Comparison of ENCODE assay signal across 21 cellular contexts in genomic region chr20:44516491-44516890, GRCh38. TPM values are rescaled to one million over a fixed set of nuclear protein-coding genes. Genes with fewer than 3 reads are reported as not detected.
DNase-seq lines count a peak whose midpoint lies in the region; ATAC-seq and TF ChIP-seq lines count a peak whose summit lies in the region.
"Had no signal": no experiment of that assay in that cellular context is flagged by ENCODE, and none has a peak within 500 bp of the region (broad histone marks: within the 10 kb centered on the region; RNA-seq: fewer than 3 reads in every experiment).

No MANE protein-coding gene starts in this region.

- TF ChIP-seq CTCF in HEK293 (tag by site-specific recombination; IDR thresholded peaks at IDR 0.05) (no peak), fibroblast of mammary gland (conservative IDR thresholded peaks at IDR 0.05; ENCODE audit: control insufficient read depth, insufficient read depth, low read depth, low read length) (no peak)

- H3K4me3 Mint-ChIP-seq in activated CD8-positive, alpha-beta memory T cell treated with anti-CD3 and anti-CD28 coated beads, Interleukin-2, amount 10 ng/mL, durations not matched to agents 7 days and 5 days = no peak overlapping the region
- H3K4me3 Mint-ChIP-seq: B cell had no signal

- POLR2A ChIA-PET in HEK293 (lab: Yijun Ruan, JAX) = no interaction called here

- DNase-seq in NCI-H82 (lab: John Stamatoyannopoulos, UW) (peak; percentile 40), NCI-H82 treated with DMSO at 0.1 percent for 48 hours (lab: John Stamatoyannopoulos, UW; ENCODE audit: unreplicated experiment) (no peak), fibroblast of mammary gland (ENCODE audit: low read depth) (peak; percentile 85), sciatic nerve (ENCODE audit: low spot score) (no peak), kidney tubule cell (ENCODE audit: low spot score) (no peak), NCI-H446 (lab: John Stamatoyannopoulos, UW) (no peak)
- DNase-seq in activated CD8-positive, alpha-beta memory T cell treated with anti-CD3 and anti-CD28 coated beads, Interleukin-2, amount 10 ng/mL, durations not matched to agents 7 days and 5 days = no peak
- DNase-seq: activated CD4-positive, CD25-positive, alpha-beta regulatory T cell; brain microvascular endothelial cell; NCI-H1092 treated with DMSO at 0.1 percent for 48 hours; NCI-H510A; stimulated activated CD4-positive, alpha-beta T cell treated with anti-CD3 and anti-CD28 coated beads, Interleukin-4, amount 100 ng/mL, for 1 hour; stimulated activated naive CD8-positive, alpha-beta T cell treated with anti-CD3 and anti-CD28 coated beads, Interleukin-15, Interleukin-2, amounts not matched to agents 100 U/mL and 50 U/mL, for 24 hours; T-helper 9 cell; upper lobe of right lung had no signal

- no peak overlapping the region for H3K4me3 ChIP-seq in HEK293 (ENCODE audit: low read depth, low read length)
- no peak overlapping the region for H3K4me3 ChIP-seq in fibroblast of mammary gland (ENCODE audit: control insufficient read depth, low read depth, low read length)
- H3K4me3 ChIP-seq: SK-N-MC, upper lobe of right lung had no signal

- no peaks in the 10 kb centered on the region for H3K9me3 Mint-ChIP-seq in activated CD8-positive, alpha-beta memory T cell treated with anti-CD3 and anti-CD28 coated beads, Interleukin-2, amount 10 ng/mL, durations not matched to agents 7 days and 5 days (ENCODE audit: low read depth)
- H3K9me3 Mint-ChIP-seq: nephron had no signal

- H3K9me3 ChIP-seq in HEK293 (ENCODE audit: control insufficient read depth, insufficient read depth, low read depth, low read length) = no peaks in the 10 kb centered on the region
- H3K9me3 ChIP-seq: upper lobe of right lung had no signal

- H3K27ac ChIP-seq in HEK293 (ENCODE audit: extremely low read depth, low read depth, low read length) = no peak overlapping the region
- H3K27ac ChIP-seq: 22Rv1, brain microvascular endothelial cell, SK-N-MC, upper lobe of right lung had no signal

- H3K36me3 ChIP-seq in HEK293 (ENCODE audit: control insufficient read depth in 2 of 2, insufficient read depth in 1 of 2, low read length in 2 of 2) = peaks cover 7 to 21% of the 10 kb centered on the region in 2 experiments; a peak in 2 of 3 replicates
- H3K36me3 ChIP-seq: brain microvascular endothelial cell had no signal

- H3K27me3 Mint-ChIP-seq in activated CD8-positive, alpha-beta memory T cell treated with anti-CD3 and anti-CD28 coated beads, Interleukin-2, amount 10 ng/mL, durations not matched to agents 7 days and 5 days = no peaks in the 10 kb centered on the region
- H3K27me3 Mint-ChIP-seq: B cell, progenitor cell of endocrine pancreas had no signal

- H3K4me1 Mint-ChIP-seq in activated CD8-positive, alpha-beta memory T cell treated with anti-CD3 and anti-CD28 coated beads, Interleukin-2, amount 10 ng/mL, durations not matched to agents 7 days and 5 days = peaks cover 45% of the 10 kb centered on the region

- peaks cover 14% of the 10 kb centered on the region for H3K4me1 ChIP-seq in HEK293 (ENCODE audit: control insufficient read depth, insufficient read depth, low read length)

- peaks cover 13% of the 10 kb centered on the region for H3K36me3 Mint-ChIP-seq in activated CD8-positive, alpha-beta memory T cell treated with anti-CD3 and anti-CD28 coated beads, Interleukin-2, amount 10 ng/mL, durations not matched to agents 7 days and 5 days

- CTCF ChIA-PET in HEK293 (lab: Yijun Ruan, JAX) = no interaction called here
- CTCF ChIA-PET in activated CD8-positive, alpha-beta memory T cell treated with anti-CD3 and anti-CD28 coated beads, Interleukin-2, amount 10 ng/mL, durations not matched to agents 7 days and 5 days (lab: Charles Lee) = interaction anchor here (1.0 kb wide), 1 partner anchor 317 kb away, joined by 3 read pairs; no protein-coding TSS in a partner anchor

- peak; percentile 8 for ATAC-seq in sciatic nerve
- ATAC-seq in activated CD8-positive, alpha-beta memory T cell treated with anti-CD3 and anti-CD28 coated beads, Interleukin-2, amount 10 ng/mL, durations not matched to agents 7 days and 5 days = no peak
- ATAC-seq: stimulated activated naive CD8-positive, alpha-beta T cell treated with anti-CD3 and anti-CD28 coated beads, Interleukin-15, Interleukin-2, amounts not matched to agents 100 U/mL and 50 U/mL, for 24 hours; upper lobe of right lung had no signal

- H3K27ac Mint-ChIP-seq in activated CD8-positive, alpha-beta memory T cell treated with anti-CD3 and anti-CD28 coated beads, Interleukin-2, amount 10 ng/mL, durations not matched to agents 7 days and 5 days = no peak overlapping the region
- H3K27ac Mint-ChIP-seq: B cell, nephron, progenitor cell of endocrine pancreas had no signal

- intact Hi-C loops in sciatic nerve (cut with DNase I) = no loop called here

TF ChIP-seq in HEK293, 187 proteins besides CTCF, POLR2A, EP300 and RAD21:
- TF ChIP-seq ZSCAN16 (tag by site-specific recombination; IDR thresholded peaks at IDR 0.05) = no peak
- peak; percentile 27; the same call in 1 of the 2 replicates for TF ChIP-seq SP7 (tag by site-specific recombination; IDR thresholded peaks at IDR 0.05)
- TF ChIP-seq ZNF600 (tag by site-specific recombination; IDR thresholded peaks at IDR 0.05) = no peak
- no peak for TF ChIP-seq ZNF302 (tag by site-specific recombination; IDR thresholded peaks at IDR 0.05; ENCODE audit: low read depth)

RNA-seq across cellular contexts. Expression of gene SERINC3, which starts 5.4 kb away (rescaled TPM):
- total RNA-seq in sciatic nerve = 114 TPM
- 10 to 100 TPM; 50.1 to 64.6 TPM for total RNA-seq in activated CD8-positive, alpha-beta memory T cell treated with anti-CD3 and anti-CD28 coated beads, Interleukin-2, amount 10 ng/mL, durations not matched to agents 7 days and 5 days

RNA-seq across cellular contexts. Expression of gene TTPAL, which starts 40.8 kb away (rescaled TPM):
- total RNA-seq in sciatic nerve = 8.5 TPM
- total RNA-seq in activated CD8-positive, alpha-beta memory T cell treated with anti-CD3 and anti-CD28 coated beads, Interleukin-2, amount 10 ng/mL, durations not matched to agents 7 days and 5 days = 10 to 100 TPM; 16.5 to 23.9 TPM

Comparison
In these comparisons a context has a peak if more than half of its experiments do, and no peak if none do; other contexts are left out.
1. DNase-seq: peak in NCI-H82 (single experiment) and fibroblast of mammary gland (single experiment); none in NCI-H82 treated with DMSO at 0.1 percent for 48 hours (single experiment), sciatic nerve (single experiment), kidney tubule cell (single experiment), NCI-H446 (0 of 2) and activated CD8-positive, alpha-beta memory T cell treated with anti-CD3 and anti-CD28 coated beads, Interleukin-2, amount 10 ng/mL, durations not matched to agents 7 days and 5 days (single experiment).